9 cellular contexts compared by ENCODE assay signal in genomic region chr3:129413687-129414506, GRCh38. TPM values are rescaled to one million over a fixed set of nuclear protein-coding genes. Genes with fewer than 3 reads are reported as not detected.
DNase-seq lines count a peak whose midpoint lies in the region; ATAC-seq and TF ChIP-seq lines count a peak whose summit lies in the region.
"Had no signal": no experiment of that assay in that cellular context is flagged by ENCODE, and none has a peak within 500 bp of the region (broad histone marks: within the 10 kb centered on the region; RNA-seq: fewer than 3 reads in every experiment).

No MANE protein-coding gene starts in this region.

- no peaks in the 10 kb centered on the region for H3K27me3 Mint-ChIP-seq in activated CD8-positive, alpha-beta T cell treated with anti-CD3 and anti-CD28 coated beads for 36 hours
- H3K27me3 Mint-ChIP-seq: activated naive CD4-positive, alpha-beta T cell treated with anti-CD3 and anti-CD28 coated beads, Interleukin-2, amount 50 U/mL, for 24 hours had no signal

- no peaks in the 10 kb centered on the region for H3K36me3 Mint-ChIP-seq in activated CD8-positive, alpha-beta T cell treated with anti-CD3 and anti-CD28 coated beads for 36 hours (ENCODE audit: low read depth)
- H3K36me3 Mint-ChIP-seq: activated naive CD4-positive, alpha-beta T cell treated with anti-CD3 and anti-CD28 coated beads, Interleukin-2, amount 50 U/mL, for 24 hours had no signal

- peak; percentile 58 for DNase-seq in AG10803 (ENCODE audit: low read depth)
- peak; percentile 67 for DNase-seq in HuH-7.5 (ENCODE audit: low spot score)
- DNase-seq in foreskin fibroblast, result peak; percentile 84 to 88
- DNase-seq in activated CD8-positive, alpha-beta T cell treated with anti-CD3 and anti-CD28 coated beads for 36 hours, result no peak
- no peak for DNase-seq in CD1c-positive myeloid dendritic cell (ENCODE audit: extremely low spot score)
- no peak for DNase-seq in NCI-H1092 treated with DMSO at 0.1 percent for 48 hours (lab: John Stamatoyannopoulos, UW)
- DNase-seq in anterior cingulate cortex (lab: John Stamatoyannopoulos, UW), result no peak

- H3K4me1 Mint-ChIP-seq in activated CD8-positive, alpha-beta T cell treated with anti-CD3 and anti-CD28 coated beads for 36 hours (ENCODE audit: low read depth), result no peaks in the 10 kb centered on the region
- H3K4me1 Mint-ChIP-seq: activated naive CD4-positive, alpha-beta T cell treated with anti-CD3 and anti-CD28 coated beads, Interleukin-2, amount 50 U/mL, for 24 hours had no signal

- intact Hi-C loops in activated CD8-positive, alpha-beta T cell treated with anti-CD3 and anti-CD28 coated beads for 36 hours (cut with micrococcal nuclease), result no loop called here

- H3K4me3 Mint-ChIP-seq in activated CD8-positive, alpha-beta T cell treated with anti-CD3 and anti-CD28 coated beads for 36 hours, result no peak overlapping the region
- H3K4me3 Mint-ChIP-seq: activated naive CD4-positive, alpha-beta T cell treated with anti-CD3 and anti-CD28 coated beads, Interleukin-2, amount 50 U/mL, for 24 hours had no signal

- ATAC-seq in GM21423 (IDR thresholded peaks at IDR 0.05; ENCODE audit: unreplicated experiment), result peak; percentile 88
- no peak for ATAC-seq in activated CD8-positive, alpha-beta T cell treated with anti-CD3 and anti-CD28 coated beads for 36 hours

- TF ChIP-seq CTCF in AG10803 (conservative IDR thresholded peaks at IDR 0.05; ENCODE audit: low read length) (no peak), foreskin fibroblast (IDR thresholded peaks at IDR 0.05; ENCODE audit: low read depth, low read length) (no peak)
- TF ChIP-seq CTCF in activated CD8-positive, alpha-beta T cell treated with anti-CD3 and anti-CD28 coated beads for 36 hours (IDR thresholded peaks at IDR 0.05), result no peak

- H3K4me3 ChIP-seq in AG10803 (ENCODE audit: low read length) (no peak overlapping the region), foreskin fibroblast (ENCODE audit: low read depth in 1 of 2, low read length in 2 of 2) (no peak overlapping the region)

- H3K27ac Mint-ChIP-seq in activated CD8-positive, alpha-beta T cell treated with anti-CD3 and anti-CD28 coated beads for 36 hours, result no peak overlapping the region
- H3K27ac Mint-ChIP-seq: activated naive CD4-positive, alpha-beta T cell treated with anti-CD3 and anti-CD28 coated beads, Interleukin-2, amount 50 U/mL, for 24 hours had no signal

- CTCF ChIA-PET in activated CD8-positive, alpha-beta T cell treated with anti-CD3 and anti-CD28 coated beads for 36 hours (lab: Charles Lee), result interaction anchor here (0.6 to 1.8 kb wide), 5 partner anchors 14 to 396 kb away, joined by 4 to 11 read pairs (median 6); no protein-coding TSS in a partner anchor

- H3K9me3 Mint-ChIP-seq in activated CD8-positive, alpha-beta T cell treated with anti-CD3 and anti-CD28 coated beads for 36 hours, result no peaks in the 10 kb centered on the region
- H3K9me3 Mint-ChIP-seq: activated naive CD4-positive, alpha-beta T cell treated with anti-CD3 and anti-CD28 coated beads, Interleukin-2, amount 50 U/mL, for 24 hours had no signal

- POLR2A ChIA-PET in activated CD8-positive, alpha-beta T cell treated with anti-CD3 and anti-CD28 coated beads for 36 hours (lab: Charles Lee), result interaction anchor here (1.2 kb wide), 1 partner anchor 14 kb away, joined by 4 read pairs; no protein-coding TSS in a partner anchor

RNA-seq across cellular contexts. Expression of gene EFCAB12, which starts 14.5 kb away (rescaled TPM):
- under 1 TPM; 0.56 to 0.65 TPM for total RNA-seq in activated CD8-positive, alpha-beta T cell treated with anti-CD3 and anti-CD28 coated beads for 36 hours

RNA-seq across cellular contexts. Expression of gene MBD4, which starts 25.9 kb away (rescaled TPM):
- 10 to 100 TPM; 38.9 to 44.5 TPM for total RNA-seq in activated CD8-positive, alpha-beta T cell treated with anti-CD3 and anti-CD28 coated beads for 36 hours

RNA-seq across cellular contexts. Expression of gene IFT122, which starts 26.1 kb away (rescaled TPM):
- 10 to 100 TPM; 18.9 to 20.4 TPM for total RNA-seq in activated CD8-positive, alpha-beta T cell treated with anti-CD3 and anti-CD28 coated beads for 36 hours

Comparison
In these comparisons a context has a peak if more than half of its experiments do, and no peak if none do; other contexts are left out.
1. DNase-seq: peak in AG10803 (single experiment), HuH-7.5 (single experiment) and foreskin fibroblast (2 of 2); none in activated CD8-positive, alpha-beta T cell treated with anti-CD3 and anti-CD28 coated beads for 36 hours (single experiment), CD1c-positive myeloid dendritic cell (single experiment), NCI-H1092 treated with DMSO at 0.1 percent for 48 hours (single experiment) and anterior cingulate cortex (0 of 58).